In genomic region chr22:47133263-47133662, GRCh38 we compare ENCODE assay signal across 31 cellular contexts.
"Had no signal": no experiment of that assay in that cellular context is flagged by ENCODE, and none has a peak within 500 bp of the region (broad histone marks: within the 10 kb centered on the region; RNA-seq: fewer than 3 reads in every experiment).

No MANE protein-coding gene starts in this region.

- H3K4me3 ChIP-seq: adrenal gland, body of pancreas, right atrium auricular region, smooth muscle cell, stomach, thyroid gland, upper lobe of left lung had no signal

- H3K4me1 ChIP-seq: adrenal gland, body of pancreas, parathyroid adenoma, right atrium auricular region, upper lobe of left lung had no signal

- H3K9ac ChIP-seq: parathyroid adenoma had no signal

- DNase-seq: activated CD4-positive, alpha-beta T cell treated with anti-CD3 and anti-CD28 coated beads for 4 hours; activated CD4-positive, alpha-beta T cell treated with anti-CD3 and anti-CD28 coated beads, Interleukin-2, amount 50 U/mL, for 4 hours; activated effector memory CD4-positive, alpha-beta T cell treated with Interleukin-2 at 50 U/mL for 16 hours; activated naive CD4-positive, alpha-beta T cell treated with Interleukin-2 at 50 U/mL for 16 hours; activated T-cell treated with anti-CD3 and anti-CD28 coated beads for 4 hours; adrenal gland; aorta; body of pancreas; dermis blood vessel endothelial cell; effector CD4-positive, alpha-beta T cell; head of caudate nucleus; hippocampal formation; immature natural killer cell; left colon; mammary epithelial cell; naive B cell; nephron progenitor cell; stimulated activated CD4-positive, alpha-beta T cell treated with anti-CD3 and anti-CD28 coated beads, Interleukin-1b, Interleukin-23, amount 100 ng/mL, for 48 hours; stimulated activated CD4-positive, alpha-beta T cell treated with anti-CD3 and anti-CD28 coated beads, Interleukin-4, amount 100 ng/mL, for 4 hours; stimulated activated CD8-positive, alpha-beta memory T cell treated with anti-CD3 and anti-CD28 coated beads, Interleukin-4, amount 100 ng/mL, for 48 hours; stomach; thyroid gland; upper lobe of left lung had no signal

- H3K4me3 Mint-ChIP-seq: activated naive CD8-positive, alpha-beta T cell; immature natural killer cell; mesothelial cell of epicardium; nephron progenitor cell; stimulated activated memory B cell treated with anti-CD40 and anti-IgM and Interleukin-4, amounts not matched to agents 10 μg/mL and 1 μg/mL and 100 μg/mL, for 72 hours; T-helper 2 cell treated with Interferon-gamma antibody and Interleukin-4, amounts not matched to agents 5 μg/mL and 100 μg/mL, for 36 hours had no signal

- H3K27ac Mint-ChIP-seq: activated naive CD8-positive, alpha-beta T cell; mesothelial cell of epicardium; stimulated activated memory B cell treated with anti-CD40 and anti-IgM and Interleukin-4, amounts not matched to agents 10 μg/mL and 1 μg/mL and 100 μg/mL, for 72 hours; T-helper 2 cell treated with Interferon-gamma antibody and Interleukin-4, amounts not matched to agents 5 μg/mL and 100 μg/mL, for 36 hours had no signal

- H3K27me3 Mint-ChIP-seq: activated naive CD8-positive, alpha-beta T cell; naive B cell; stimulated activated memory B cell treated with anti-CD40 and anti-IgM and Interleukin-4, amounts not matched to agents 10 μg/mL and 1 μg/mL and 100 μg/mL, for 72 hours had no signal

- H3K36me3 ChIP-seq: adrenal gland, right atrium auricular region, thyroid gland, upper lobe of left lung had no signal

- H3K9me3 ChIP-seq: adrenal gland, body of pancreas, right atrium auricular region, stomach, thyroid gland, upper lobe of left lung had no signal

- H3K79me2 ChIP-seq: parathyroid adenoma had no signal

- H3K36me3 Mint-ChIP-seq: activated naive CD8-positive, alpha-beta T cell; naive B cell had no signal

- ATAC-seq: body of pancreas; left colon; stimulated activated memory B cell treated with anti-CD40 and anti-IgM and Interleukin-4, amounts not matched to agents 10 μg/mL and 1 μg/mL and 100 μg/mL, for 72 hours had no signal

- H3K9me3 Mint-ChIP-seq: immature natural killer cell; mesothelial cell of epicardium; naive B cell; nephron progenitor cell; stimulated activated memory B cell treated with anti-CD40 and anti-IgM and Interleukin-4, amounts not matched to agents 10 μg/mL and 1 μg/mL and 100 μg/mL, for 72 hours; T-helper 2 cell treated with Interferon-gamma antibody and Interleukin-4, amounts not matched to agents 5 μg/mL and 100 μg/mL, for 36 hours had no signal

- H3K27me3 ChIP-seq: adrenal gland, body of pancreas, right atrium auricular region, stomach, thyroid gland, upper lobe of left lung had no signal

- H3K4me1 Mint-ChIP-seq: stimulated activated memory B cell treated with anti-CD40 and anti-IgM and Interleukin-4, amounts not matched to agents 10 μg/mL and 1 μg/mL and 100 μg/mL, for 72 hours had no signal

- H3K4me2 ChIP-seq: smooth muscle cell had no signal

- H3K27ac ChIP-seq: adrenal gland, body of pancreas, epithelial cell of prostate, parathyroid adenoma, right atrium auricular region, stomach, thyroid gland, upper lobe of left lung had no signal

- H2AFZ ChIP-seq: parathyroid adenoma had no signal
